20 cellular contexts compared by ENCODE assay signal in the genomic region with DNA sequence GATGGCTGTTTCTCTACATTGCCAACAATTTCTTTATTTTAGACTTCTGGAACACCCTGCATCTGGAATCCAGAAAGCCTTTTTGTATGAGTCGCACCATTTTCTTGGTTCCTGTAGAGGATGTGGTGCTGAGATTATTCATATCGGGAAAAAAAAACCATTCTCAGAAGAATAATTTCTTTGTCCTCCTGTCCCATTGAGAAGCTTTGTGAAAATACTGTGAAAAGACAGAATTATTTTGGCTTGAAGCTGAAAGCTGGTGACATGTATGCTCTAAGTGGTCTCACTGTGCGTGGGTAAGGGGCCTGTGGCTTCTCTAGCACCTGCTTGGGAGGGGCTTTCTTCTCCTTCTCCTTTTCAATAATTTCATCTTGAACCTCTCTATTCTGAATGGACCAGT.
A peak's percentile ranks its signal among the peaks of the same experiment; 100 is the strongest.
DNase-seq lines count a peak whose midpoint lies in the region; ATAC-seq, FAIRE-seq and TF ChIP-seq lines count a peak whose summit lies in the region.
"Had no signal": no experiment of that assay in that cellular context is flagged by ENCODE, and none has a peak within 500 bp of the region (broad histone marks: within the 10 kb centered on the region; RNA-seq: fewer than 3 reads in every experiment).

No MANE protein-coding gene starts in this region.

- H3K27me3 ChIP-seq in GM12878 (replicated peaks in 1 of 2; ENCODE audit: control insufficient read depth in 2 of 2, insufficient read depth in 2 of 2, low read length in 1 of 2) = no peaks in the 10 kb centered on the region
- no peaks in the 10 kb centered on the region for H3K27me3 ChIP-seq in tibial nerve
- no peaks in the 10 kb centered on the region for H3K27me3 ChIP-seq in hepatocyte
- H3K27me3 ChIP-seq: heart left ventricle, transverse colon had no signal

- FAIRE-seq in GM12878 (lab: Jason Lieb, UNC) = no peak

- peak; percentile 25 to 37 for ATAC-seq in activated T-cell treated with anti-CD3 and anti-CD28 coated beads, Interleukin-2, amount 50 U/mL, for 72 hours (replicated peaks in 1 of 2)
- peak; percentile 12 for ATAC-seq in GM12878
- ATAC-seq: heart left ventricle, Right ventricle myocardium inferior had no signal

- CTCF ChIA-PET in GM12878 (lab: Yijun Ruan, JAX) = interaction anchor here (0.7 to 4.0 kb wide), 9 partner anchors 8 to 705 kb away, joined by 3 to 17 read pairs (median 3); no protein-coding TSS in a partner anchor

- intact Hi-C loops in GM12878 (cut with micrococcal nuclease; ENCODE audit: unreplicated experiment) = no loop called here

- DNase-seq in activated T-cell treated with anti-CD3 and anti-CD28 coated beads, Interleukin-2, amount 50 U/mL, for 72 hours = no peak
- no peak for DNase-seq in activated T-cell treated with anti-CD3 and anti-CD28 coated beads for 4 hours
- peak; percentile 16 for DNase-seq in RPMI7951 (ENCODE audit: low read depth)
- DNase-seq in GM12878 (ENCODE audit: low read depth, low spot score) = no peak
- no peak for DNase-seq in tibial nerve (ENCODE audit: low spot score in 2 of 2)
- no peak for DNase-seq in NCI-H1694 treated with DMSO at 0.1 percent for 48 hours (lab: John Stamatoyannopoulos, UW)
- no peak for DNase-seq in DMS79 treated with DMSO at 0.1 percent for 48 hours (lab: John Stamatoyannopoulos, UW)
- DNase-seq in hepatocyte (ENCODE audit: low spot score) = no peak
- DNase-seq: effector memory CD4-positive, alpha-beta T cell; GOT3; heart left ventricle; MM.1S; NCI-H1930; stimulated activated CD4-positive, alpha-beta T cell treated with anti-CD3 and anti-CD28 coated beads, Interleukin-4, amount 100 ng/mL, for 24 hours; stimulated activated CD8-positive, alpha-beta memory T cell treated with anti-CD3 and anti-CD28 coated beads, Interleukin-4, amount 100 ng/mL, for 48 hours; transverse colon; WERI-Rb-1 had no signal

- TF ChIP-seq CTCF in GM12878 (IDR thresholded peaks at IDR 0.05 in 2 of 3, conservative IDR thresholded peaks at IDR 0.05 in 1 of 3; ENCODE audit: control insufficient read depth in 2 of 3, extremely low read depth in 1 of 3, insufficient read depth in 1 of 3, low read depth in 3 of 3, low read length in 3 of 3) (no peak), tibial nerve (IDR thresholded peaks at IDR 0.05) (no peak), hepatocyte (IDR thresholded peaks at IDR 0.05; ENCODE audit: poor library complexity) (no peak)

- no peak for TF ChIP-seq POLR2A in GM12878 (IDR thresholded peaks at IDR 0.05; ENCODE audit: low read depth, low read length)
- no peak for TF ChIP-seq POLR2A in tibial nerve (IDR thresholded peaks at IDR 0.05)

- H3K27ac ChIP-seq in GM12878 (ENCODE audit: control insufficient read depth, insufficient read depth) (peak overlapping the region; percentile 54), tibial nerve (peak overlapping the region in 3 of 4 donors; percentile 19 to 55 (median 39)), hepatocyte (no peak overlapping the region)
- H3K27ac ChIP-seq: heart left ventricle, transverse colon, WERI-Rb-1 had no signal

- in situ Hi-C loops in GM12878 (cut with MboI) = no loop called here

- H3K4me2 ChIP-seq in GM12878 (ENCODE audit: control insufficient read depth, insufficient read depth) (peak overlapping the region; percentile 45), hepatocyte (no peak overlapping the region)

- peak overlapping the region; percentile 67 to 75 for H3K4me3 Mint-ChIP-seq in activated T-cell treated with anti-CD3 and anti-CD28 coated beads, Interleukin-2, amount 50 U/mL, for 72 hours

- POLR2A ChIA-PET in GM12878 (lab: Charles Lee) = interaction anchor here (1.0 to 8.5 kb wide), 10 partner anchors 10 to 32 kb away, joined by 3 to 121 read pairs (median 22); no protein-coding TSS in a partner anchor

- peaks cover 0 to 2% of the 10 kb centered on the region in 2 donors for H3K9me3 Mint-ChIP-seq in activated T-cell treated with anti-CD3 and anti-CD28 coated beads, Interleukin-2, amount 50 U/mL, for 72 hours

- peak overlapping the region; percentile 16 for H3K27ac Mint-ChIP-seq in activated T-cell treated with anti-CD3 and anti-CD28 coated beads, Interleukin-2, amount 50 U/mL, for 72 hours
- H3K27ac Mint-ChIP-seq: progenitor cell of endocrine pancreas had no signal

- H3K9me3 ChIP-seq in GM12878 (replicated peaks; ENCODE audit: control insufficient read depth, insufficient read depth, low read length) (no peaks in the 10 kb centered on the region), tibial nerve (no peaks in the 10 kb centered on the region), hepatocyte (ENCODE audit: low read depth) (no peaks in the 10 kb centered on the region)
- H3K9me3 ChIP-seq: heart left ventricle, transverse colon had no signal

- H3K36me3 ChIP-seq in GM12878 (ENCODE audit: control insufficient read depth in 2 of 2, insufficient read depth in 2 of 2, low read length in 1 of 2) (no peaks in the 10 kb centered on the region), tibial nerve (no peaks in the 10 kb centered on the region), hepatocyte (replicated peaks; ENCODE audit: insufficient read depth, low read depth) (no peaks in the 10 kb centered on the region)
- H3K36me3 ChIP-seq: heart left ventricle, transverse colon, WERI-Rb-1 had no signal

- H3K4me1 ChIP-seq in GM12878 (ENCODE audit: control insufficient read depth, insufficient read depth, low read length) (peaks cover 29% of the 10 kb centered on the region), tibial nerve (peaks cover 0 to 17% (median 1%) of the 10 kb centered on the region in 4 donors), hepatocyte (ENCODE audit: insufficient read depth) (no peaks in the 10 kb centered on the region)

- no peak for TF ChIP-seq RAD21 in GM12878 (IDR thresholded peaks at IDR 0.05; ENCODE audit: insufficient read depth, low read depth, low read length)

- peaks cover 3 to 4% of the 10 kb centered on the region in 2 donors for H3K36me3 Mint-ChIP-seq in activated T-cell treated with anti-CD3 and anti-CD28 coated beads, Interleukin-2, amount 50 U/mL, for 72 hours (ENCODE audit: insufficient read depth in 2 of 2)

- H3K9ac ChIP-seq in GM12878 (ENCODE audit: control insufficient read depth, insufficient read depth, low read length) = no peak overlapping the region

- H3K79me2 ChIP-seq in GM12878 (ENCODE audit: control insufficient read depth, insufficient read depth, low read length) (no peaks in the 10 kb centered on the region), hepatocyte (no peaks in the 10 kb centered on the region)

- RAD21 ChIA-PET in GM12878 (lab: Charles Lee; ENCODE audit: unreplicated experiment) = interaction anchor here (0.5 to 5.7 kb wide), 9 partner anchors 10 to 27 kb away, joined by 3 to 144 read pairs (median 56); no protein-coding TSS in a partner anchor

- H4K20me1 ChIP-seq in GM12878 (ENCODE audit: control insufficient read depth, insufficient read depth) (no peaks in the 10 kb centered on the region), hepatocyte (ENCODE audit: insufficient read depth, poor library complexity, severe bottlenecking) (no peaks in the 10 kb centered on the region)

- 25% methylated on average over 3 of the region's 3 CpGs for WGBS in GM12878 (ENCODE audit: insufficient coverage, insufficient replicate concordance, low lambda C conversion rate, missing lambda C conversion rate)
- 36 to 37% methylated on average over 3 of the region's 3 CpGs for WGBS in tibial nerve, 2 donors
- WGBS in hepatocyte (ENCODE audit: low lambda C conversion rate, missing lambda C conversion rate) = 94% methylated on average over 3 of the region's 3 CpGs

- H2AFZ ChIP-seq in GM12878 (ENCODE audit: control insufficient read depth, low read depth, low read length) = no peak overlapping the region
- no peak overlapping the region for H2AFZ ChIP-seq in hepatocyte

- SMC1A ChIA-PET in GM12878 (lab: Charles Lee; ENCODE audit: uncharacterized antibody, unreplicated experiment) = interaction anchor here (1.0 to 7.3 kb wide), 9 partner anchors 10 to 46 kb away, joined by 3 to 164 read pairs (median 35); no protein-coding TSS in a partner anchor

- H3K4me3 ChIP-seq in GM12878 = 0 out of 2 replicates have a peak overlapping the region, but pooled peaks have one; percentile 2
- H3K4me3 ChIP-seq in tibial nerve = no peak overlapping the region
- no peak overlapping the region for H3K4me3 ChIP-seq in hepatocyte
- H3K4me3 ChIP-seq: heart left ventricle, lung, transverse colon had no signal

- no peaks in the 10 kb centered on the region for H3K9me2 ChIP-seq in hepatocyte (replicated peaks; ENCODE audit: insufficient read depth)

- TF ChIP-seq EP300 in GM12878 (IDR thresholded peaks at IDR 0.05; ENCODE audit: borderline replicate concordance in 1 of 2, control insufficient read depth in 1 of 2, low read depth in 2 of 2, low read length in 2 of 2) (peak; percentile 51 to 57; a peak in 3 of 4 replicates), tibial nerve (IDR thresholded peaks at IDR 0.05) (no peak)

- BruUV-seq in GM12878 (replicated peaks; lab: Mats Ljungman, UMichigan) = no TSS peak

- H3K4me1 Mint-ChIP-seq in activated T-cell treated with anti-CD3 and anti-CD28 coated beads, Interleukin-2, amount 50 U/mL, for 72 hours (ENCODE audit: low read depth) = peaks cover 82% of the 10 kb centered on the region

- H3K27me3 Mint-ChIP-seq in activated T-cell treated with anti-CD3 and anti-CD28 coated beads, Interleukin-2, amount 50 U/mL, for 72 hours (ENCODE audit: low read depth) = no peaks in the 10 kb centered on the region
- H3K27me3 Mint-ChIP-seq: progenitor cell of endocrine pancreas had no signal

TF ChIP-seq in GM12878, 131 proteins besides CTCF, POLR2A, EP300 and RAD21 (continues in another document):
- TF ChIP-seq, protein P1, sequence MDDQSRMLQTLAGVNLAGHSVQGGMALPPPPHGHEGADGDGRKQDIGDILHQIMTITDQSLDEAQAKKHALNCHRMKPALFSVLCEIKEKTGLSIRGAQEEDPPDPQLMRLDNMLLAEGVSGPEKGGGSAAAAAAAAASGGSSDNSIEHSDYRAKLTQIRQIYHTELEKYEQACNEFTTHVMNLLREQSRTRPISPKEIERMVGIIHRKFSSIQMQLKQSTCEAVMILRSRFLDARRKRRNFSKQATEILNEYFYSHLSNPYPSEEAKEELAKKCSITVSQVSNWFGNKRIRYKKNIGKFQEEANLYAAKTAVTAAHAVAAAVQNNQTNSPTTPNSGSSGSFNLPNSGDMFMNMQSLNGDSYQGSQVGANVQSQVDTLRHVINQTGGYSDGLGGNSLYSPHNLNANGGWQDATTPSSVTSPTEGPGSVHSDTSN (IDR thresholded peaks at IDR 0.05; ENCODE audit: insufficient replicate concordance, low read depth, low read length) = no peak
